In genomic region chr15:79314186-79314585, GRCh38 we compare ENCODE assay signal across 26 cellular contexts. TPM values are rescaled to one million over a fixed set of nuclear protein-coding genes. Genes with fewer than 3 reads are reported as not detected.
DNase-seq lines count a peak whose midpoint lies in the region; ATAC-seq, FAIRE-seq and TF ChIP-seq lines count a peak whose summit lies in the region.
"Had no signal": no experiment of that assay in that cellular context is flagged by ENCODE, and none has a peak within 500 bp of the region (broad histone marks: within the 10 kb centered on the region; RNA-seq: fewer than 3 reads in every experiment).

No MANE protein-coding gene starts in this region.

- intact Hi-C loops in CD8-positive, alpha-beta T cell (cut with DNase I, micrococcal nuclease): loop anchor here in 1 of 2 experiments (5.0 to 10.0 kb wide), 3 partner anchors 611 to 838 kb away; partner anchors contain the start of genes FAH and PSMA4
- intact Hi-C loops in PC-9 (cut with micrococcal nuclease; ENCODE audit: unreplicated experiment): loop anchor here (1.0 kb wide), 1 partner anchor 19 kb away; no protein-coding TSS in a partner anchor
- intact Hi-C loops in endothelial cell of umbilical vein (cut with micrococcal nuclease): loop anchor here (10.0 kb wide), 1 partner anchor 59 kb away; no protein-coding TSS in a partner anchor

- dilution Hi-C loops in endothelial cell of umbilical vein (cut with MboI; ENCODE audit: extremely low pct_ligation_motif_present, low sequenced_read_pairs): no loop called here

- no peaks in the 10 kb centered on the region for H3K9me2 ChIP-seq in PC-9 (ENCODE audit: insufficient read depth)
- H3K9me2 ChIP-seq: SK-N-SH had no signal

- no peak for DNase-seq in CD8-positive, alpha-beta T cell
- DNase-seq in PC-9: no peak
- DNase-seq in endothelial cell of umbilical vein (ENCODE audit: low read depth, low spot score): no peak
- no peak for DNase-seq in suprapubic skin (ENCODE audit: low spot score in 2 of 2)
- DNase-seq in nucleus accumbens (lab: John Stamatoyannopoulos, UW): no peak
- DNase-seq in KG1 (lab: John Stamatoyannopoulos, UW): no peak
- DNase-seq: activated CD8-positive, alpha-beta T cell treated with anti-CD3 and anti-CD28 coated beads for 36 hours; activated effector memory CD4-positive, alpha-beta T cell treated with anti-CD3 and anti-CD28 coated beads, Interleukin-2, amount 50 U/mL, for 16 hours; cerebellar nuclear complex; DMS153; dorsolateral prefrontal cortex; NCI-H1436 treated with DMSO at 0.1 percent for 48 hours; NCI-H2107; NCI-H82; SK-N-SH; stimulated activated CD4-positive, alpha-beta T cell treated with anti-CD3 and anti-CD28 coated beads, Interleukin-2, amount 100 ng/mL, for 24 hours; T-helper 17 cell had no signal

- H3F3A ChIP-seq in PC-9 (ENCODE audit: insufficient read depth, low read depth): peaks cover 23% of the 10 kb centered on the region; the same call in 1 of the 2 replicates

- no peak for TF ChIP-seq CTCF in CD8-positive, alpha-beta T cell (IDR thresholded peaks at IDR 0.05)
- TF ChIP-seq CTCF in PC-9 (conservative IDR thresholded peaks at IDR 0.05) (no peak), endothelial cell of umbilical vein (IDR thresholded peaks at IDR 0.05; ENCODE audit: extremely low read depth in 1 of 2, insufficient read depth in 1 of 2, low read depth in 1 of 2, low read length in 2 of 2) (no peak), suprapubic skin (IDR thresholded peaks at IDR 0.05) (no peak)

- no peak for TF ChIP-seq POLR2A in endothelial cell of umbilical vein (IDR thresholded peaks at IDR 0.05; ENCODE audit: low read depth, low read length)
- TF ChIP-seq POLR2A in suprapubic skin (IDR thresholded peaks at IDR 0.05): no peak

- no peak for TF ChIP-seq EP300 in suprapubic skin (IDR thresholded peaks at IDR 0.05)

- no peak overlapping the region for H2AFZ ChIP-seq in PC-9
- H2AFZ ChIP-seq in endothelial cell of umbilical vein (ENCODE audit: low read depth, low read length): no peak overlapping the region

- H4K20me1 ChIP-seq in PC-9 (ENCODE audit: insufficient read depth): peaks cover 13% of the 10 kb centered on the region
- H4K20me1 ChIP-seq in endothelial cell of umbilical vein (replicated peaks; ENCODE audit: control insufficient read depth, extremely low read depth, insufficient read depth, low read length): no peaks in the 10 kb centered on the region

- H3K36me3 Mint-ChIP-seq in CD8-positive, alpha-beta T cell: peaks cover 68% of the 10 kb centered on the region

- CTCF ChIA-PET in CD8-positive, alpha-beta T cell (lab: Charles Lee): no interaction called here
- CTCF ChIA-PET in PC-9 (lab: Charles Lee) (no interaction called here), endothelial cell of umbilical vein (lab: Charles Lee) (interaction anchor here (2.5 kb wide), 1 partner anchor 25 kb away, joined by 7 read pairs; no protein-coding TSS in a partner anchor)

- no peaks in the 10 kb centered on the region for H3K27me3 ChIP-seq in CD8-positive, alpha-beta T cell (ENCODE audit: insufficient read depth, low read length)
- H3K27me3 ChIP-seq in PC-9 (ENCODE audit: insufficient read depth, low read depth) (no peaks in the 10 kb centered on the region), endothelial cell of umbilical vein (ENCODE audit: control insufficient read depth in 2 of 2, insufficient read depth in 2 of 2, low read length in 2 of 2) (peaks cover 0 to 5% of the 10 kb centered on the region in 2 experiments), suprapubic skin (no peaks in the 10 kb centered on the region)
- H3K27me3 ChIP-seq: dorsolateral prefrontal cortex had no signal

- no peak for FAIRE-seq in endothelial cell of umbilical vein (lab: Jason Lieb, UNC)
- FAIRE-seq: G401.6, GM19239, K562 had no signal

- no peaks in the 10 kb centered on the region for H3K9me3 Mint-ChIP-seq in CD8-positive, alpha-beta T cell
- H3K9me3 Mint-ChIP-seq: activated CD8-positive, alpha-beta T cell treated with anti-CD3 and anti-CD28 coated beads for 36 hours had no signal

- no peak overlapping the region for H3K9ac ChIP-seq in endothelial cell of umbilical vein (replicated peaks; ENCODE audit: extremely low read depth, insufficient read depth, low read length)
- H3K9ac ChIP-seq: SK-N-SH had no signal

- peak overlapping the region; percentile 90 for H3K4me2 ChIP-seq in PC-9
- no peak overlapping the region for H3K4me2 ChIP-seq in endothelial cell of umbilical vein (ENCODE audit: insufficient read depth, low read length)
- H3K4me2 ChIP-seq: SK-N-SH had no signal

- no peaks in the 10 kb centered on the region for H3K9me1 ChIP-seq in endothelial cell of umbilical vein (replicated peaks; ENCODE audit: control insufficient read depth, extremely low read depth, insufficient read depth, low read length)

- H3K36me3 ChIP-seq in CD8-positive, alpha-beta T cell (ENCODE audit: insufficient read depth, low read length): peaks cover 39% of the 10 kb centered on the region
- H3K36me3 ChIP-seq in PC-9 (ENCODE audit: low read depth): peaks cover 32% of the 10 kb centered on the region
- H3K36me3 ChIP-seq in endothelial cell of umbilical vein (ENCODE audit: control insufficient read depth in 2 of 2, extremely low read depth in 1 of 2, insufficient read depth in 2 of 2, low read length in 2 of 2): peaks cover 19 to 42% of the 10 kb centered on the region in 2 experiments
- H3K36me3 ChIP-seq in suprapubic skin: peaks cover 58% of the 10 kb centered on the region

- 97% methylated on average over 1 of the region's 1 CpG for WGBS in suprapubic skin

- H3K4me1 Mint-ChIP-seq in CD8-positive, alpha-beta T cell (ENCODE audit: low read depth): peaks cover 75% of the 10 kb centered on the region

- H3K79me2 ChIP-seq in PC-9 (ENCODE audit: low read depth): peaks cover 54% of the 10 kb centered on the region
- H3K79me2 ChIP-seq in endothelial cell of umbilical vein (ENCODE audit: control insufficient read depth, insufficient read depth, low read length): peaks cover 64% of the 10 kb centered on the region

- no peaks in the 10 kb centered on the region for H3K9me3 ChIP-seq in CD8-positive, alpha-beta T cell (ENCODE audit: low read length)
- H3K9me3 ChIP-seq in PC-9 (ENCODE audit: insufficient read depth, low read depth): no peaks in the 10 kb centered on the region; the same call in 1 of the 2 replicates
- no peaks in the 10 kb centered on the region for H3K9me3 ChIP-seq in endothelial cell of umbilical vein (replicated peaks; ENCODE audit: control insufficient read depth, insufficient read depth, low read length)
- H3K9me3 ChIP-seq in suprapubic skin: no peaks in the 10 kb centered on the region
- H3K9me3 ChIP-seq: HAP-1, left lung, SK-N-SH had no signal

- no peak overlapping the region for H3K4me3 ChIP-seq in CD8-positive, alpha-beta T cell (ENCODE audit: low read depth, low read length)
- 0 out of 2 replicates have a peak overlapping the region, but pooled peaks have one; percentile 6 for H3K4me3 ChIP-seq in PC-9
- H3K4me3 ChIP-seq in endothelial cell of umbilical vein (replicated peaks in 1 of 3; ENCODE audit: insufficient read depth in 1 of 3, low read depth in 1 of 3, low read length in 3 of 3): no peak overlapping the region
- no peak overlapping the region for H3K4me3 ChIP-seq in suprapubic skin
- H3K4me3 ChIP-seq: dorsolateral prefrontal cortex, HAP-1, K562, left lung had no signal

- peak overlapping the region; percentile 1 for H3K4me3 Mint-ChIP-seq in CD8-positive, alpha-beta T cell
- H3K4me3 Mint-ChIP-seq: activated CD8-positive, alpha-beta T cell treated with anti-CD3 and anti-CD28 coated beads for 36 hours; T-helper 17 cell had no signal

- BruUV-seq in PC-9 (replicated peaks; lab: Mats Ljungman, UMichigan) (no TSS peak), endothelial cell of umbilical vein (replicated peaks; lab: Mats Ljungman, UMichigan) (TSS peak; percentile 0)

- ATAC-seq in CD8-positive, alpha-beta T cell: no peak
- no peak for ATAC-seq in GM19397 (IDR thresholded peaks at IDR 0.05; ENCODE audit: unreplicated experiment)
- ATAC-seq: activated CD8-positive, alpha-beta T cell treated with anti-CD3 and anti-CD28 coated beads for 36 hours; K562; T-helper 17 cell had no signal

- POLR2A ChIA-PET in CD8-positive, alpha-beta T cell (lab: Charles Lee): no interaction called here
- POLR2A ChIA-PET in PC-9 (lab: Charles Lee; ENCODE audit: unreplicated experiment) (interaction anchor here (0.6 kb wide), 1 partner anchor 998 kb away, joined by 4 read pairs; no protein-coding TSS in a partner anchor), endothelial cell of umbilical vein (lab: Charles Lee) (no interaction called here)

- H3K27ac ChIP-seq in CD8-positive, alpha-beta T cell (ENCODE audit: low read depth, low read length): no peak overlapping the region
- H3K27ac ChIP-seq in PC-9 (peak overlapping the region; percentile 59), endothelial cell of umbilical vein (ENCODE audit: insufficient read depth, low read depth, low read length) (no peak overlapping the region), suprapubic skin (peak overlapping the region; percentile 85)
- H3K27ac ChIP-seq: left lung had no signal

- peaks cover 19% of the 10 kb centered on the region for H3K4me1 ChIP-seq in CD8-positive, alpha-beta T cell (ENCODE audit: insufficient read depth, low read length)
- H3K4me1 ChIP-seq in PC-9 (replicated peaks; ENCODE audit: insufficient read depth): peaks cover 35% of the 10 kb centered on the region
- H3K4me1 ChIP-seq in endothelial cell of umbilical vein (ENCODE audit: control insufficient read depth, extremely low read depth, insufficient read depth, low read length): peaks cover 16% of the 10 kb centered on the region
- peaks cover 70% of the 10 kb centered on the region for H3K4me1 ChIP-seq in suprapubic skin

- no peak overlapping the region for H3K27ac Mint-ChIP-seq in CD8-positive, alpha-beta T cell
- H3K27ac Mint-ChIP-seq: activated CD8-positive, alpha-beta T cell treated with anti-CD3 and anti-CD28 coated beads for 36 hours; T-helper 17 cell had no signal

- H3K27me3 Mint-ChIP-seq in CD8-positive, alpha-beta T cell (ENCODE audit: low read depth): no peaks in the 10 kb centered on the region
- H3K27me3 Mint-ChIP-seq: activated CD8-positive, alpha-beta T cell treated with anti-CD3 and anti-CD28 coated beads for 36 hours had no signal

RNA-seq across cellular contexts. Expression of gene TMED3, which starts 3.3 kb away (rescaled TPM):
- total RNA-seq in CD8-positive, alpha-beta T cell: 10 to 100 TPM; 14.2 to 16.0 TPM
- total RNA-seq in PC-9 (2021) (58.6 and 59.6 TPM in 2 replicates), endothelial cell of umbilical vein (105 and 114 TPM in 2 replicates), suprapubic skin (100 to 1,000 TPM in 3 of 4 donors, 10 to 100 TPM in 1; 62.6 to 154 (median 127) TPM)
- 284 and 322 TPM in 2 replicates for polyA plus RNA-seq in endothelial cell of umbilical vein
- polyA plus RNA-seq in endothelial cell of umbilical vein (2011; cell fraction: cytosol; rRNA removed): 229 and 242 TPM in 2 replicates
- polyA plus RNA-seq in endothelial cell of umbilical vein (2011; cell fraction: nucleus; rRNA removed): 87.5 and 87.6 TPM in 2 replicates
- 123 and 136 TPM in 2 replicates for polyA plus RNA-seq in endothelial cell of umbilical vein (2012)
- 144 and 155 TPM in 2 replicates for polyA minus RNA-seq in endothelial cell of umbilical vein
- 53.3 TPM for polyA minus RNA-seq in endothelial cell of umbilical vein (2011; cell fraction: cytosol; rRNA and poly(A)+ RNA removed)
- 40.0 TPM in 2 replicates for polyA minus RNA-seq in endothelial cell of umbilical vein (2011; cell fraction: nucleus; rRNA and poly(A)+ RNA removed)

RNA-seq across cellular contexts. Expression of gene ANKRD34C, which starts 31.7 kb away (rescaled TPM):
- total RNA-seq in CD8-positive, alpha-beta T cell: not detected
- total RNA-seq in PC-9 (2021) (not detected in 2 replicates), endothelial cell of umbilical vein (not detected in 2 replicates), suprapubic skin (not detected)
- polyA plus RNA-seq in endothelial cell of umbilical vein: not detected in 2 replicates
- not detected in 2 replicates for polyA plus RNA-seq in endothelial cell of umbilical vein (2011; cell fraction: cytosol; rRNA removed)
- polyA plus RNA-seq in endothelial cell of umbilical vein (2011; cell fraction: nucleus; rRNA removed): not detected in 2 replicates
- polyA plus RNA-seq in endothelial cell of umbilical vein (2012): not detected in 2 replicates
- polyA minus RNA-seq in endothelial cell of umbilical vein: not detected in 2 replicates
- not detected for polyA minus RNA-seq in endothelial cell of umbilical vein (2011; cell fraction: cytosol; rRNA and poly(A)+ RNA removed)
- polyA minus RNA-seq in endothelial cell of umbilical vein (2011; cell fraction: nucleus; rRNA and poly(A)+ RNA removed): not detected in 2 replicates
- total RNA-seq: activated CD8-positive, alpha-beta T cell treated with anti-CD3 and anti-CD28 coated beads for 36 hours; K562; left lung; mesenteric fat pad; omental fat pad; skeletal muscle tissue; T-helper 17 cell had no signal
- polyA plus RNA-seq: SK-N-SH had no signal

Comparison
In these comparisons a context has a peak if more than half of its experiments do, and no peak if none do; other contexts are left out.
1. H3K27ac ChIP-seq: peak in PC-9 (single experiment) and suprapubic skin (single experiment); none in CD8-positive, alpha-beta T cell (single experiment) and endothelial cell of umbilical vein (single experiment).